19 cellular contexts compared by ENCODE assay signal in genomic region chr1:77725706-77726105, GRCh38. TPM values are rescaled to one million over a fixed set of nuclear protein-coding genes. Genes with fewer than 3 reads are reported as not detected.
DNase-seq lines count a peak whose midpoint lies in the region; ATAC-seq, FAIRE-seq and TF ChIP-seq lines count a peak whose summit lies in the region.
"Had no signal": no experiment of that assay in that cellular context is flagged by ENCODE, and none has a peak within 500 bp of the region (broad histone marks: within the 10 kb centered on the region; RNA-seq: fewer than 3 reads in every experiment).

No MANE protein-coding gene starts in this region.

- peak overlapping the region; percentile 83 for H3K27ac Mint-ChIP-seq in neural crest cell (ENCODE audit: unreplicated experiment)
- H3K27ac Mint-ChIP-seq: B cell; CD4-positive, CD25-positive, alpha-beta regulatory T cell; CD8-positive, alpha-beta T cell; GM23338; HFFc6 had no signal

- CTCF ChIA-PET in A549 (lab: Yijun Ruan, JAX) (no interaction called here), IMR-90 (lab: Yijun Ruan, JAX) (no interaction called here)

- BruUV-seq in IMR-90 (replicated peaks; lab: Mats Ljungman, UMichigan) = no TSS peak

- no peak overlapping the region for H3K4me2 ChIP-seq in A549
- H3K4me2 ChIP-seq in IMR-90 (ENCODE audit: low read depth, low read length) = no peak overlapping the region
- H3K4me2 ChIP-seq in trophoblast cell (ENCODE audit: low read length) = no peak overlapping the region
- H3K4me2 ChIP-seq: BLaER1, GM23338 had no signal

- H3K14ac ChIP-seq in IMR-90 (replicated peaks; ENCODE audit: low read depth, low read length) (no peak overlapping the region), trophoblast cell (ENCODE audit: low read length) (no peak overlapping the region)

- intact Hi-C loops in IMR-90 (cut with micrococcal nuclease) = no loop called here

- H4K8ac ChIP-seq in IMR-90 (ENCODE audit: low read depth in 2 of 2, low read length in 2 of 2) (no peak overlapping the region), trophoblast cell (ENCODE audit: low read depth, low read length) (no peak overlapping the region)

- H3K36me3 ChIP-seq in IMR-90 (ENCODE audit: control insufficient read depth, insufficient read depth, low read length) = peaks cover 34% of the 10 kb centered on the region
- H3K36me3 ChIP-seq in trophoblast cell (ENCODE audit: control insufficient read depth in 1 of 2, insufficient read depth in 2 of 2, low read length in 2 of 2) = peaks cover 9 to 13% of the 10 kb centered on the region in 2 experiments

- H4K12ac ChIP-seq in trophoblast cell (ENCODE audit: low read depth, low read length) = no peak overlapping the region

- H2BK12ac ChIP-seq in trophoblast cell (ENCODE audit: low read length) = no peak overlapping the region

- dilution Hi-C loops in IMR-90 (cut with HindIII; ENCODE audit: low sequenced_read_pairs, unreplicated experiment) = no loop called here

- no peak for FAIRE-seq in A549 (lab: Jason Lieb, UNC)
- FAIRE-seq: GM12878, GM18507, H54 had no signal

- TF ChIP-seq POLR2A in A549 (IDR thresholded peaks at IDR 0.05; ENCODE audit: low read length) = no peak
- no peak for TF ChIP-seq POLR2A in IMR-90 (IDR thresholded peaks at IDR 0.05; ENCODE audit: low read depth, low read length)

- TF ChIP-seq RAD21 in A549 (conservative IDR thresholded peaks at IDR 0.05 in 1 of 2, IDR thresholded peaks at IDR 0.05 in 1 of 2) (no peak), IMR-90 (IDR thresholded peaks at IDR 0.05; ENCODE audit: low read length) (no peak)

- peaks cover 0 to 7% of the 10 kb centered on the region in 2 experiments; a peak in 1 of 4 replicates for H3K79me1 ChIP-seq in IMR-90 (ENCODE audit: low read depth in 1 of 2, low read length in 2 of 2)
- no peaks in the 10 kb centered on the region for H3K79me1 ChIP-seq in trophoblast cell (ENCODE audit: low read length)

- H3K4me3 Mint-ChIP-seq in neural crest cell = no peak overlapping the region
- H3K4me3 Mint-ChIP-seq: B cell; CD4-positive, CD25-positive, alpha-beta regulatory T cell; CD8-positive, alpha-beta T cell; GM23338; HFFc6 had no signal

- H2AFZ ChIP-seq in IMR-90 (replicated peaks; ENCODE audit: low read length, poor library complexity) = no peak overlapping the region
- no peak overlapping the region for H2AFZ ChIP-seq in trophoblast cell (ENCODE audit: insufficient read depth, low read length, poor library complexity)
- H2AFZ ChIP-seq: GM23338 had no signal

- H3K27me3 Mint-ChIP-seq in neural crest cell (ENCODE audit: low read depth) = no peaks in the 10 kb centered on the region
- H3K27me3 Mint-ChIP-seq: B cell; CD4-positive, CD25-positive, alpha-beta regulatory T cell had no signal

- DNase-seq in A549 (ENCODE audit: low read depth in 1 of 2, low spot score in 1 of 2) (no peak), IMR-90 (no peak), neural crest cell (ENCODE audit: low read depth, low spot score) (no peak), trophoblast cell (no peak)
- DNase-seq: Caco-2; CD4-positive, CD25-positive, alpha-beta regulatory T cell; CD8-positive, alpha-beta T cell; DMS153; DND-41; GDM1; HFFc6 had no signal

- H2BK5ac ChIP-seq in IMR-90 (ENCODE audit: low read depth, low read length, poor library complexity, severe bottlenecking) (no peak overlapping the region), trophoblast cell (ENCODE audit: low read depth, low read length, poor library complexity) (no peak overlapping the region)

- H3K36me3 Mint-ChIP-seq in neural crest cell (ENCODE audit: low read depth) = peaks cover 19% of the 10 kb centered on the region

- H4K5ac ChIP-seq in IMR-90 (ENCODE audit: low read depth, low read length) = no peak overlapping the region

- H3K18ac ChIP-seq in IMR-90 (ENCODE audit: low read depth, low read length) (no peak overlapping the region), trophoblast cell (ENCODE audit: low read length) (no peak overlapping the region)

- H3K27me3 ChIP-seq in IMR-90 (ENCODE audit: control insufficient read depth, insufficient read depth, low read length) = no peaks in the 10 kb centered on the region
- H3K27me3 ChIP-seq in trophoblast cell (ENCODE audit: insufficient read depth, low read length) = no peaks in the 10 kb centered on the region
- H3K27me3 ChIP-seq: BLaER1 had no signal

- no peak overlapping the region for H3K56ac ChIP-seq in IMR-90 (ENCODE audit: extremely low read depth, insufficient read depth, low read length)

- H3K4ac ChIP-seq in IMR-90 (ENCODE audit: low read depth, low read length) = no peak overlapping the region
- H3K4ac ChIP-seq in trophoblast cell (ENCODE audit: low read depth, low read length) = no peak overlapping the region

- no peaks in the 10 kb centered on the region for H3K79me2 ChIP-seq in trophoblast cell (ENCODE audit: control insufficient read depth, insufficient read depth, low read length, poor library complexity)

- H3K4me1 ChIP-seq in A549 (no peaks in the 10 kb centered on the region), IMR-90 (ENCODE audit: control insufficient read depth, insufficient read depth, low read length) (no peaks in the 10 kb centered on the region), trophoblast cell (ENCODE audit: control insufficient read depth in 1 of 2, insufficient read depth in 2 of 2, low read length in 2 of 2) (no peaks in the 10 kb centered on the region)
- H3K4me1 ChIP-seq: BLaER1, Caco-2, HAP-1 had no signal

- TF ChIP-seq EP300 in A549 (IDR thresholded peaks at IDR 0.05) = no peak

- no peaks in the 10 kb centered on the region for H3K9me1 ChIP-seq in IMR-90 (ENCODE audit: insufficient read depth, low read length)

- no peak overlapping the region for H2BK20ac ChIP-seq in IMR-90 (ENCODE audit: low read depth, low read length)

- 89% methylated on average over 4 of the region's 4 CpGs for WGBS in A549 (ENCODE audit: missing lambda C conversion rate)
- WGBS in IMR-90 (ENCODE audit: extremely low coverage in 2 of 2, insufficient read length in 1 of 2), 2 experiments = no CpG with 5 or more reads among the region's 4 CpGs
- no CpG with 5 or more reads among the region's 4 CpGs for WGBS in trophoblast cell (ENCODE audit: extremely low coverage, insufficient coverage, insufficient read length)

- H2BK15ac ChIP-seq in IMR-90 (ENCODE audit: low read depth, low read length) = no peak overlapping the region

- no peak overlapping the region for H3K23ac ChIP-seq in IMR-90 (ENCODE audit: low read depth, low read length)
- H3K23ac ChIP-seq in trophoblast cell (ENCODE audit: low read length) = no peak overlapping the region

- H2AK9ac ChIP-seq in IMR-90 (replicated peaks; ENCODE audit: low read depth, low read length, poor library complexity) = no peak overlapping the region

- POLR2A ChIA-PET in A549 (lab: Yijun Ruan, JAX) (no interaction called here), IMR-90 (lab: Charles Lee; ENCODE audit: unreplicated experiment) (no interaction called here)

- in situ Hi-C loops in IMR-90 (cut with MboI; ENCODE audit: low sequenced_read_pairs) = no loop called here

- H2BK120ac ChIP-seq in IMR-90 (ENCODE audit: low read depth, low read length) (no peak overlapping the region), trophoblast cell (ENCODE audit: insufficient read depth, low read length, poor library complexity) (no peak overlapping the region)

- H3K4me1 Mint-ChIP-seq in neural crest cell = no peaks in the 10 kb centered on the region
- H3K4me1 Mint-ChIP-seq: B cell, GM23338 had no signal

- H4K91ac ChIP-seq in IMR-90 (ENCODE audit: insufficient read depth, low read depth, low read length) (no peak overlapping the region), trophoblast cell (ENCODE audit: low read depth, low read length) (no peak overlapping the region)

- H3K4me3 ChIP-seq in A549 (no peak overlapping the region), IMR-90 (ENCODE audit: insufficient read depth, low read depth, low read length) (no peak overlapping the region), trophoblast cell (ENCODE audit: low read depth, low read length) (no peak overlapping the region)
- H3K4me3 ChIP-seq: BLaER1, GM12878, GM23338, HAP-1 had no signal

- no peaks in the 10 kb centered on the region for H3K9me3 Mint-ChIP-seq in neural crest cell
- H3K9me3 Mint-ChIP-seq: CD4-positive, CD25-positive, alpha-beta regulatory T cell; CD8-positive, alpha-beta T cell; GM23338; HFFc6 had no signal

- H3K9ac ChIP-seq in IMR-90 (ENCODE audit: low read depth, low read length) (no peak overlapping the region), trophoblast cell (ENCODE audit: low read length) (no peak overlapping the region)
- H3K9ac ChIP-seq: BLaER1 had no signal

- H3K9me3 ChIP-seq in A549 = no peaks in the 10 kb centered on the region
- no peaks in the 10 kb centered on the region for H3K9me3 ChIP-seq in IMR-90 (ENCODE audit: control insufficient read depth, insufficient read depth, low read length)
- H3K9me3 ChIP-seq in trophoblast cell (ENCODE audit: insufficient read depth, low read depth, low read length) = no peaks in the 10 kb centered on the region
- H3K9me3 ChIP-seq: BLaER1, Caco-2, HAP-1 had no signal

- no peak for ATAC-seq in A549
- no peak for ATAC-seq in IMR-90 (ENCODE audit: low read depth)
- ATAC-seq: CD8-positive, alpha-beta T cell; GM12878; GM23338 had no signal

- no peak overlapping the region for H2AK5ac ChIP-seq in IMR-90 (ENCODE audit: low read depth, low read length)
- H2AK5ac ChIP-seq in trophoblast cell (ENCODE audit: low read length) = no peak overlapping the region

- no peaks in the 10 kb centered on the region for H4K20me1 ChIP-seq in IMR-90 (ENCODE audit: insufficient read depth, low read length)
- H4K20me1 ChIP-seq: BLaER1 had no signal

- H3K27ac ChIP-seq in A549 (no peak overlapping the region), IMR-90 (ENCODE audit: insufficient read depth, low read length) (no peak overlapping the region), trophoblast cell (ENCODE audit: low read depth, low read length) (no peak overlapping the region)
- H3K27ac ChIP-seq: BLaER1, C4-2B had no signal

- TF ChIP-seq CTCF in A549 (IDR thresholded peaks at IDR 0.05) = no peak
- TF ChIP-seq CTCF in IMR-90 (conservative IDR thresholded peaks at IDR 0.05; ENCODE audit: low read depth, low read length) = no peak
- TF ChIP-seq CTCF in neural crest cell (conservative IDR thresholded peaks at IDR 0.05) = no peak

RNA-seq across cellular contexts. Expression of gene USP33, which starts 33.9 kb away (rescaled TPM):
- 45.5 and 49.5 TPM in 2 replicates for polyA plus RNA-seq in A549 (2011; rRNA removed)
- 9.1 and 10.9 TPM in 2 replicates for polyA plus RNA-seq in A549 (2012; cell fraction: cytosol; rRNA removed)
- polyA plus RNA-seq in A549 (2012; cell fraction: nucleus; rRNA removed) = 9.5 and 17.4 TPM in 2 replicates
- 22.0 to 22.9 TPM (median 22.1 TPM) in 3 replicates for polyA plus RNA-seq in A549 (2017; fragmentation: RNase III; extraction: RNeasy Plus Mini Kit Qiagen cat#74134 plus additional on column Dnase treatment)
- polyA minus RNA-seq in A549 (2011; rRNA and poly(A)+ RNA removed) = 13.8 and 14.4 TPM in 2 replicates
- 64.5 and 89.4 TPM in 2 replicates for total RNA-seq in IMR-90 (2012; rRNA removed)
- 25.5 and 33.7 TPM in 2 replicates for polyA plus RNA-seq in IMR-90 (2012; rRNA removed)
- polyA plus RNA-seq in IMR-90 (2012; cell fraction: cytosol; rRNA removed) = 7.5 and 8.0 TPM in 2 replicates
- 12.8 and 56.1 TPM in 2 replicates for polyA plus RNA-seq in IMR-90 (2012; cell fraction: nucleus; rRNA removed; ENCODE audit: low replicate concordance)
- 64.1 and 67.4 TPM in 2 replicates for total RNA-seq in neural crest cell
- polyA plus RNA-seq in trophoblast cell (2013) = 31.2 and 32.0 TPM in 2 replicates

RNA-seq across cellular contexts. Expression of gene ZZZ3, which starts 43.2 kb away (rescaled TPM):
- polyA plus RNA-seq in A549 (2011; rRNA removed) (30.0 and 32.2 TPM in 2 replicates), A549 (2017; fragmentation: RNase III; extraction: RNeasy Plus Mini Kit Qiagen cat#74134 plus additional on column Dnase treatment) (20.7 to 25.6 TPM (median 22.7 TPM) in 3 replicates), IMR-90 (2012; rRNA removed) (10.9 and 14.2 TPM in 2 replicates)
- 6.2 and 6.6 TPM in 2 replicates for polyA plus RNA-seq in A549 (2012; cell fraction: cytosol; rRNA removed)
- 6.3 and 12.0 TPM in 2 replicates for polyA plus RNA-seq in A549 (2012; cell fraction: nucleus; rRNA removed)
- polyA minus RNA-seq in A549 (2011; rRNA and poly(A)+ RNA removed) = 17.6 and 23.3 TPM in 2 replicates
- total RNA-seq in IMR-90 (2012; rRNA removed) (66.3 and 84.7 TPM in 2 replicates), neural crest cell (52.4 and 57.7 TPM in 2 replicates)
- polyA plus RNA-seq in IMR-90 (2012; cell fraction: cytosol; rRNA removed) = 2.8 and 3.0 TPM in 2 replicates
- 2.8 and 23.2 TPM in 2 replicates for polyA plus RNA-seq in IMR-90 (2012; cell fraction: nucleus; rRNA removed; ENCODE audit: low replicate concordance)
- 18.2 and 20.1 TPM in 2 replicates for polyA plus RNA-seq in trophoblast cell (2013)

RNA-seq across cellular contexts. Expression of gene MIGA1, which starts 53.7 kb away (rescaled TPM):
- polyA plus RNA-seq in A549 (2011; rRNA removed) (7.4 and 8.2 TPM in 2 replicates), A549 (2017; fragmentation: RNase III; extraction: RNeasy Plus Mini Kit Qiagen cat#74134 plus additional on column Dnase treatment) (6.1 to 6.5 TPM (median 6.2 TPM) in 3 replicates), IMR-90 (2012; rRNA removed) (3.9 and 5.7 TPM in 2 replicates)
- polyA plus RNA-seq in A549 (2012; cell fraction: cytosol; rRNA removed) = 1.3 and 1.7 TPM in 2 replicates
- 0.88 and 1.2 TPM in 2 replicates for polyA plus RNA-seq in A549 (2012; cell fraction: nucleus; rRNA removed)
- 5.9 and 6.1 TPM in 2 replicates for polyA minus RNA-seq in A549 (2011; rRNA and poly(A)+ RNA removed)
- total RNA-seq in IMR-90 (2012; rRNA removed) (16.3 and 21.4 TPM in 2 replicates), neural crest cell (6.2 and 8.0 TPM in 2 replicates)
- polyA plus RNA-seq in IMR-90 (2012; cell fraction: cytosol; rRNA removed) = 0.84 and 1.6 TPM in 2 replicates
- 0.77 and 4.0 TPM in 2 replicates for polyA plus RNA-seq in IMR-90 (2012; cell fraction: nucleus; rRNA removed; ENCODE audit: low replicate concordance)
- polyA plus RNA-seq in trophoblast cell (2013) = 8.6 TPM in 2 replicates
